In genomic region chr2:44170337-44170736, GRCh38 we compare ENCODE assay signal across 8 cellular contexts. TPM values are rescaled to one million over a fixed set of nuclear protein-coding genes. Genes with fewer than 3 reads are reported as not detected.
A peak's percentile ranks its signal among the peaks of the same experiment; 100 is the strongest.
DNase-seq lines count a peak whose midpoint lies in the region; ATAC-seq and TF ChIP-seq lines count a peak whose summit lies in the region.

No MANE protein-coding gene starts in this region.

- ATAC-seq in CD8-positive, alpha-beta T cell = no peak
- ATAC-seq in lower lobe of right lung (no peak), GM19395 (IDR thresholded peaks at IDR 0.05; ENCODE audit: unreplicated experiment) (no peak), HG03139 (IDR thresholded peaks at IDR 0.05; ENCODE audit: unreplicated experiment) (no peak)

- H3K27ac Mint-ChIP-seq in CD8-positive, alpha-beta T cell = peak overlapping the region; percentile 99
- H3K27ac Mint-ChIP-seq in brain = peak overlapping the region; percentile 53 to 97 (median 94)

- H3K36me3 ChIP-seq in CD8-positive, alpha-beta T cell (ENCODE audit: insufficient read depth, low read length) = no peaks in the 10 kb centered on the region
- H3K36me3 ChIP-seq in HUES64 (ENCODE audit: insufficient read depth, low read length) (no peaks in the 10 kb centered on the region), lower lobe of right lung (no peaks in the 10 kb centered on the region), urinary bladder (ENCODE audit: insufficient read depth) (no peaks in the 10 kb centered on the region)

- CTCF ChIA-PET in CD8-positive, alpha-beta T cell (lab: Charles Lee) = interaction anchor here (0.9 kb wide), 2 partner anchors 11 to 74 kb away, joined by 3 to 4 read pairs; no protein-coding TSS in a partner anchor

- H3K36me3 Mint-ChIP-seq in CD8-positive, alpha-beta T cell = peaks cover 25% of the 10 kb centered on the region
- peaks cover 22% of the 10 kb centered on the region for H3K36me3 Mint-ChIP-seq in brain

- POLR2A ChIA-PET in CD8-positive, alpha-beta T cell (lab: Charles Lee) = interaction anchor here (1.2 kb wide), 1 partner anchor 188 kb away, joined by 3 read pairs; no protein-coding TSS in a partner anchor

- no peaks in the 10 kb centered on the region for H3K27me3 ChIP-seq in CD8-positive, alpha-beta T cell (ENCODE audit: insufficient read depth, low read length)
- H3K27me3 ChIP-seq in HUES64 (ENCODE audit: insufficient read depth, low read length) (no peaks in the 10 kb centered on the region), lower lobe of right lung (ENCODE audit: low read depth) (no peaks in the 10 kb centered on the region)

- WGBS in HUES64 = 4% methylated on average over 3 of the region's 3 CpGs
- WGBS in urinary bladder = under 1% methylated on average over 3 of the region's 3 CpGs

- TF ChIP-seq CTCF in CD8-positive, alpha-beta T cell (IDR thresholded peaks at IDR 0.05) = no peak
- TF ChIP-seq CTCF in brain (conservative IDR thresholded peaks at IDR 0.05) (no peak), lower lobe of right lung (IDR thresholded peaks at IDR 0.05) (no peak)

- H3K4me3 ChIP-seq in CD8-positive, alpha-beta T cell (ENCODE audit: low read depth, low read length) = peak overlapping the region; percentile 85
- H3K4me3 ChIP-seq in HUES64 (ENCODE audit: low read length) = peak overlapping the region; percentile 95
- H3K4me3 ChIP-seq in lower lobe of right lung = peak overlapping the region; percentile 90
- H3K4me3 ChIP-seq in urinary bladder (ENCODE audit: low read depth, low read length) = peak overlapping the region; percentile 89

- H3K27ac ChIP-seq in CD8-positive, alpha-beta T cell (ENCODE audit: low read depth, low read length) = peak overlapping the region; percentile 80
- H3K27ac ChIP-seq in HUES64 (ENCODE audit: low read depth, low read length) (peak overlapping the region; percentile 30; the same call in 1 of the 2 replicates), lower lobe of right lung (peak overlapping the region; percentile 96), urinary bladder (ENCODE audit: low read depth) (no peak overlapping the region)

- DNase-seq in CD8-positive, alpha-beta T cell = no peak
- DNase-seq in lower lobe of right lung (no peak), SW 1271 (lab: John Stamatoyannopoulos, UW) (no peak)

- H3K4me1 Mint-ChIP-seq in CD8-positive, alpha-beta T cell (ENCODE audit: low read depth) = peaks cover 56% of the 10 kb centered on the region
- peaks cover 55% of the 10 kb centered on the region for H3K4me1 Mint-ChIP-seq in brain

- no peaks in the 10 kb centered on the region for H3K9me3 ChIP-seq in CD8-positive, alpha-beta T cell (ENCODE audit: low read length)
- no peaks in the 10 kb centered on the region for H3K9me3 ChIP-seq in HUES64 (ENCODE audit: insufficient read depth, low read depth, low read length)
- no peaks in the 10 kb centered on the region for H3K9me3 ChIP-seq in lower lobe of right lung

- H3K27me3 Mint-ChIP-seq in CD8-positive, alpha-beta T cell (ENCODE audit: low read depth) = no peaks in the 10 kb centered on the region
- peaks cover 11% of the 10 kb centered on the region for H3K27me3 Mint-ChIP-seq in brain

- no peaks in the 10 kb centered on the region for H3K9me3 Mint-ChIP-seq in CD8-positive, alpha-beta T cell
- H3K9me3 Mint-ChIP-seq in brain = peaks cover 10 to 19% (median 16%) of the 10 kb centered on the region in 5 experiments

- H3K4me1 ChIP-seq in CD8-positive, alpha-beta T cell (ENCODE audit: insufficient read depth, low read length) = peaks cover 42% of the 10 kb centered on the region
- H3K4me1 ChIP-seq in HUES64 (ENCODE audit: insufficient read depth, low read length) (peaks cover 23% of the 10 kb centered on the region), lower lobe of right lung (peaks cover 27% of the 10 kb centered on the region), urinary bladder (ENCODE audit: insufficient read depth) (no peaks in the 10 kb centered on the region)

- intact Hi-C loops in CD8-positive, alpha-beta T cell (cut with DNase I, micrococcal nuclease) = loop anchor here (1.0 to 5.0 kb wide), 3 partner anchors 10 to 42 kb away; no protein-coding TSS in a partner anchor
- intact Hi-C loops in lower lobe of right lung (cut with DNase I) = no loop called here

- H3K9ac ChIP-seq in HUES64 (ENCODE audit: low read depth, low read length) = peak overlapping the region; percentile 88

- peak overlapping the region; percentile 99 for H3K4me3 Mint-ChIP-seq in CD8-positive, alpha-beta T cell
- H3K4me3 Mint-ChIP-seq in brain = peak overlapping the region; percentile 92 to 99 (median 96)

RNA-seq across cellular contexts. Expression of gene PPM1B, which starts 1.7 kb away (rescaled TPM):
- total RNA-seq in CD8-positive, alpha-beta T cell = 10 to 100 TPM; 88.7 to 93.0 TPM
- 68.0 TPM for polyA plus RNA-seq in HUES64 (2013, experiment 1 of 2)
- polyA plus RNA-seq in HUES64 (2013, experiment 2 of 2) = 63.3 TPM
- 24.2 TPM for polyA plus RNA-seq in brain (ENCODE audit: insufficient read depth, low read depth, low replicate concordance)
- total RNA-seq in lower lobe of right lung = 51.7 TPM
- 67.3 TPM for total RNA-seq in urinary bladder
- 35.9 TPM for polyA plus RNA-seq in urinary bladder
